1 cellular context compared by ENCODE assay signal in the genomic region with DNA sequence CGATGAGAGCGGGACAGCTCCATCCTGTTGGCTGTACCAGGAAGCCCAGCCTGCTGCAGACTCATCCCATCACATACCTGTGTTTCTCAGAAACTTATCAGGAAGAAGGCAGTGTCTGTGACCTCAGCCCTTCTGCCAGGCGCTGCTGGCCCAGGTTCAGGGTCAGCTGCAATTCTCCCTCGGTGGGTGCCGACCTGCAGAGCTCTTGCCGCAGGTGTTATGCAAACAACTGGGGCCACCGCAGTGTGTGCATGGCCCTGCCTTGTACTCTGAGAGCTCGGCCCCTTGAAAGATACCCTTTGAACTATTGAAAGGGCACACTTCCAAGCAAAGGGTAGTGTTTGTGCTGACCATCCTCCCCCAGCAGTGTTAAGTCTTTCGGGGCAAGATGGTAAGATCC.
A peak's percentile ranks its signal among the peaks of the same experiment; 100 is the strongest.
TF ChIP-seq lines count a peak whose summit lies in the region.

No MANE protein-coding gene starts in this region.

TF ChIP-seq in HepG2, 621 proteins besides CTCF, POLR2A, EP300 and RAD21 (continued from another document and continues in another):
- TF ChIP-seq, protein P1, sequence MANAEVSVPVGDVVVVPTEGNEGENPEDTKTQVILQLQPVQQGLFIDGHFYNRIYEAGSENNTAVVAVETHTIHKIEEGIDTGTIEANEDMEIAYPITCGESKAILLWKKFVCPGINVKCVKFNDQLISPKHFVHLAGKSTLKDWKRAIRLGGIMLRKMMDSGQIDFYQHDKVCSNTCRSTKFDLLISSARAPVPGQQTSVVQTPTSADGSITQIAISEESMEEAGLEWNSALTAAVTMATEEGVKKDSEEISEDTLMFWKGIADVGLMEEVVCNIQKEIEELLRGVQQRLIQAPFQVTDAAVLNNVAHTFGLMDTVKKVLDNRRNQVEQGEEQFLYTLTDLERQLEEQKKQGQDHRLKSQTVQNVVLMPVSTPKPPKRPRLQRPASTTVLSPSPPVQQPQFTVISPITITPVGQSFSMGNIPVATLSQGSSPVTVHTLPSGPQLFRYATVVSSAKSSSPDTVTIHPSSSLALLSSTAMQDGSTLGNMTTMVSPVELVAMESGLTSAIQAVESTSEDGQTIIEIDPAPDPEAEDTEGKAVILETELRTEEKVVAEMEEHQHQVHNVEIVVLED (CRISPR knock-in tag; IDR thresholded peaks at IDR 0.05; ENCODE audit: borderline replicate concordance), result no peak; the same call in 1 of the 2 replicates
- TF ChIP-seq CEBPG (CRISPR knock-in tag; IDR thresholded peaks at IDR 0.05) (peak; percentile 78), ARNTL (CRISPR knock-in tag; IDR thresholded peaks at IDR 0.05) (0 out of 2 replicates have a peak, but pooled peaks have one; percentile 37), NONO (IDR thresholded peaks at IDR 0.05) (no peak), NONO (CRISPR knock-in tag; conservative IDR thresholded peaks at IDR 0.05) (peak; percentile 59; the same call in 1 of the 2 replicates), ZNF629 (CRISPR knock-in tag; conservative IDR thresholded peaks at IDR 0.05) (no peak), ZBTB7B (CRISPR knock-in tag; IDR thresholded peaks at IDR 0.05) (peak; percentile 91), ZNF558 (CRISPR knock-in tag; IDR thresholded peaks at IDR 0.05; ENCODE audit: borderline replicate concordance) (no peak), ATF7 (IDR thresholded peaks at IDR 0.05) (no peak), ATF7 (CRISPR knock-in tag; IDR thresholded peaks at IDR 0.05) (0 out of 2 replicates have a peak, but pooled peaks have one; percentile 60), ZNF484 (CRISPR knock-in tag; IDR thresholded peaks at IDR 0.05; ENCODE audit: borderline replicate concordance, low read depth) (no peak), TOE1 (CRISPR knock-in tag; IDR thresholded peaks at IDR 0.05) (0 out of 2 replicates have a peak, but pooled peaks have one; percentile 36), ZNF839 (CRISPR knock-in tag; IDR thresholded peaks at IDR 0.05; ENCODE audit: borderline replicate concordance) (no peak), POGZ (CRISPR knock-in tag; IDR thresholded peaks at IDR 0.05) (peak; percentile 57), GABPB1 (CRISPR knock-in tag; IDR thresholded peaks at IDR 0.05) (peak; percentile 57), ZNF274 (CRISPR knock-in tag; IDR thresholded peaks at IDR 0.05) (no peak; the same call in 1 of the 2 replicates), RBFOX2 (IDR thresholded peaks at IDR 0.05; ENCODE audit: low read depth, low read length) (no peak), EED (CRISPR knock-in tag; IDR thresholded peaks at IDR 0.05) (no peak; the same call in 1 of the 2 replicates), IRF2 (CRISPR knock-in tag; IDR thresholded peaks at IDR 0.05) (peak; percentile 49; the same call in 1 of the 2 replicates), KLF15 (CRISPR knock-in tag; IDR thresholded peaks at IDR 0.05; ENCODE audit: borderline replicate concordance) (no peak), MIER3 (CRISPR knock-in tag; IDR thresholded peaks at IDR 0.05; ENCODE audit: borderline replicate concordance) (peak; percentile 48; the same call in 1 of the 2 replicates), MIXL1 (CRISPR knock-in tag; IDR thresholded peaks at IDR 0.05) (0 out of 2 replicates have a peak, but pooled peaks have one; percentile 42), GATAD2A (CRISPR knock-in tag; IDR thresholded peaks at IDR 0.05) (peak; percentile 92), RXRB (CRISPR knock-in tag; IDR thresholded peaks at IDR 0.05; ENCODE audit: borderline replicate concordance) (peak; percentile 82), TCF7 (IDR thresholded peaks at IDR 0.05; ENCODE audit: low read depth) (peak; percentile 80), CEBPB (IDR thresholded peaks at IDR 0.05; ENCODE audit: borderline replicate concordance, low read depth, low read length) (peak; percentile 31; the same call in 1 of the 2 replicates), SKI (IDR thresholded peaks at IDR 0.05; ENCODE audit: partially characterized antibody) (peak; percentile 51), ISL2 (CRISPR knock-in tag; IDR thresholded peaks at IDR 0.05) (peak; percentile 74; the same call in 1 of the 2 replicates), GATAD1 (CRISPR knock-in tag; IDR thresholded peaks at IDR 0.05) (peak; percentile 47; the same call in 1 of the 2 replicates), ELF3 (CRISPR knock-in tag; IDR thresholded peaks at IDR 0.05) (peak; percentile 88), KDM4B (CRISPR knock-in tag; IDR thresholded peaks at IDR 0.05) (0 out of 2 replicates have a peak, but pooled peaks have one; percentile 24), NFE2L1 (CRISPR knock-in tag; IDR thresholded peaks at IDR 0.05; ENCODE audit: borderline replicate concordance) (no peak), NR2F1 (CRISPR knock-in tag; IDR thresholded peaks at IDR 0.05) (peak; percentile 53 to 89; a peak in 3 of 4 replicates)
- TF ChIP-seq, protein P2, sequence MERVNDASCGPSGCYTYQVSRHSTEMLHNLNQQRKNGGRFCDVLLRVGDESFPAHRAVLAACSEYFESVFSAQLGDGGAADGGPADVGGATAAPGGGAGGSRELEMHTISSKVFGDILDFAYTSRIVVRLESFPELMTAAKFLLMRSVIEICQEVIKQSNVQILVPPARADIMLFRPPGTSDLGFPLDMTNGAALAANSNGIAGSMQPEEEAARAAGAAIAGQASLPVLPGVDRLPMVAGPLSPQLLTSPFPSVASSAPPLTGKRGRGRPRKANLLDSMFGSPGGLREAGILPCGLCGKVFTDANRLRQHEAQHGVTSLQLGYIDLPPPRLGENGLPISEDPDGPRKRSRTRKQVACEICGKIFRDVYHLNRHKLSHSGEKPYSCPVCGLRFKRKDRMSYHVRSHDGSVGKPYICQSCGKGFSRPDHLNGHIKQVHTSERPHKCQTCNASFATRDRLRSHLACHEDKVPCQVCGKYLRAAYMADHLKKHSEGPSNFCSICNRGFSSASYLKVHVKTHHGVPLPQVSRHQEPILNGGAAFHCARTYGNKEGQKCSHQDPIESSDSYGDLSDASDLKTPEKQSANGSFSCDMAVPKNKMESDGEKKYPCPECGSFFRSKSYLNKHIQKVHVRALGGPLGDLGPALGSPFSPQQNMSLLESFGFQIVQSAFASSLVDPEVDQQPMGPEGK (CRISPR knock-in tag; IDR thresholded peaks at IDR 0.05), result peak; percentile 90
- TF ChIP-seq, protein P3, sequence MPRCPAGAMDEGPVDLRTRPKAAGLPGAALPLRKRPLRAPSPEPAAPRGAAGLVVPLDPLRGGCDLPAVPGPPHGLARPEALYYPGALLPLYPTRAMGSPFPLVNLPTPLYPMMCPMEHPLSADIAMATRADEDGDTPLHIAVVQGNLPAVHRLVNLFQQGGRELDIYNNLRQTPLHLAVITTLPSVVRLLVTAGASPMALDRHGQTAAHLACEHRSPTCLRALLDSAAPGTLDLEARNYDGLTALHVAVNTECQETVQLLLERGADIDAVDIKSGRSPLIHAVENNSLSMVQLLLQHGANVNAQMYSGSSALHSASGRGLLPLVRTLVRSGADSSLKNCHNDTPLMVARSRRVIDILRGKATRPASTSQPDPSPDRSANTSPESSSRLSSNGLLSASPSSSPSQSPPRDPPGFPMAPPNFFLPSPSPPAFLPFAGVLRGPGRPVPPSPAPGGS (CRISPR knock-in tag; IDR thresholded peaks at IDR 0.05), result no peak
- TF ChIP-seq, protein P4, sequence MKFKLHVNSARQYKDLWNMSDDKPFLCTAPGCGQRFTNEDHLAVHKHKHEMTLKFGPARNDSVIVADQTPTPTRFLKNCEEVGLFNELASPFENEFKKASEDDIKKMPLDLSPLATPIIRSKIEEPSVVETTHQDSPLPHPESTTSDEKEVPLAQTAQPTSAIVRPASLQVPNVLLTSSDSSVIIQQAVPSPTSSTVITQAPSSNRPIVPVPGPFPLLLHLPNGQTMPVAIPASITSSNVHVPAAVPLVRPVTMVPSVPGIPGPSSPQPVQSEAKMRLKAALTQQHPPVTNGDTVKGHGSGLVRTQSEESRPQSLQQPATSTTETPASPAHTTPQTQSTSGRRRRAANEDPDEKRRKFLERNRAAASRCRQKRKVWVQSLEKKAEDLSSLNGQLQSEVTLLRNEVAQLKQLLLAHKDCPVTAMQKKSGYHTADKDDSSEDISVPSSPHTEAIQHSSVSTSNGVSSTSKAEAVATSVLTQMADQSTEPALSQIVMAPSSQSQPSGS (CRISPR knock-in tag; IDR thresholded peaks at IDR 0.05), result peak; percentile 70
- TF ChIP-seq, protein P5, sequence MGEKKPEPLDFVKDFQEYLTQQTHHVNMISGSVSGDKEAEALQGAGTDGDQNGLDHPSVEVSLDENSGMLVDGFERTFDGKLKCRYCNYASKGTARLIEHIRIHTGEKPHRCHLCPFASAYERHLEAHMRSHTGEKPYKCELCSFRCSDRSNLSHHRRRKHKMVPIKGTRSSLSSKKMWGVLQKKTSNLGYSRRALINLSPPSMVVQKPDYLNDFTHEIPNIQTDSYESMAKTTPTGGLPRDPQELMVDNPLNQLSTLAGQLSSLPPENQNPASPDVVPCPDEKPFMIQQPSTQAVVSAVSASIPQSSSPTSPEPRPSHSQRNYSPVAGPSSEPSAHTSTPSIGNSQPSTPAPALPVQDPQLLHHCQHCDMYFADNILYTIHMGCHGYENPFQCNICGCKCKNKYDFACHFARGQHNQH (CRISPR knock-in tag; IDR thresholded peaks at IDR 0.05), result peak; percentile 74; the same call in 1 of the 2 replicates
- TF ChIP-seq, protein P6, sequence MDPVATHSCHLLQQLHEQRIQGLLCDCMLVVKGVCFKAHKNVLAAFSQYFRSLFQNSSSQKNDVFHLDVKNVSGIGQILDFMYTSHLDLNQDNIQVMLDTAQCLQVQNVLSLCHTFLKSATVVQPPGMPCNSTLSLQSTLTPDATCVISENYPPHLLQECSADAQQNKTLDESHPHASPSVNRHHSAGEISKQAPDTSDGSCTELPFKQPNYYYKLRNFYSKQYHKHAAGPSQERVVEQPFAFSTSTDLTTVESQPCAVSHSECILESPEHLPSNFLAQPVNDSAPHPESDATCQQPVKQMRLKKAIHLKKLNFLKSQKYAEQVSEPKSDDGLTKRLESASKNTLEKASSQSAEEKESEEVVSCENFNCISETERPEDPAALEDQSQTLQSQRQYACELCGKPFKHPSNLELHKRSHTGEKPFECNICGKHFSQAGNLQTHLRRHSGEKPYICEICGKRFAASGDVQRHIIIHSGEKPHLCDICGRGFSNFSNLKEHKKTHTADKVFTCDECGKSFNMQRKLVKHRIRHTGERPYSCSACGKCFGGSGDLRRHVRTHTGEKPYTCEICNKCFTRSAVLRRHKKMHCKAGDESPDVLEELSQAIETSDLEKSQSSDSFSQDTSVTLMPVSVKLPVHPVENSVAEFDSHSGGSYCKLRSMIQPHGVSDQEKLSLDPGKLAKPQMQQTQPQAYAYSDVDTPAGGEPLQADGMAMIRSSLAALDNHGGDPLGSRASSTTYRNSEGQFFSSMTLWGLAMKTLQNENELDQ (CRISPR knock-in tag; IDR thresholded peaks at IDR 0.05; ENCODE audit: borderline replicate concordance), result no peak
- TF ChIP-seq, protein P7, sequence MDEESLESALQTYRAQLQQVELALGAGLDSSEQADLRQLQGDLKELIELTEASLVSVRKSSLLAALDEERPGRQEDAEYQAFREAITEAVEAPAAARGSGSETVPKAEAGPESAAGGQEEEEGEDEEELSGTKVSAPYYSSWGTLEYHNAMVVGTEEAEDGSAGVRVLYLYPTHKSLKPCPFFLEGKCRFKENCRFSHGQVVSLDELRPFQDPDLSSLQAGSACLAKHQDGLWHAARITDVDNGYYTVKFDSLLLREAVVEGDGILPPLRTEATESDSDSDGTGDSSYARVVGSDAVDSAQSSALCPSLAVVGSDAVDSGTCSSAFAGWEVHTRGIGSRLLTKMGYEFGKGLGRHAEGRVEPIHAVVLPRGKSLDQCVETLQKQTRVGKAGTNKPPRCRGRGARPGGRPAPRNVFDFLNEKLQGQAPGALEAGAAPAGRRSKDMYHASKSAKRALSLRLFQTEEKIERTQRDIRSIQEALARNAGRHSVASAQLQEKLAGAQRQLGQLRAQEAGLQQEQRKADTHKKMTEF (CRISPR knock-in tag; IDR thresholded peaks at IDR 0.05), result peak; percentile 72; the same call in 1 of the 2 replicates
- TF ChIP-seq, protein P8, sequence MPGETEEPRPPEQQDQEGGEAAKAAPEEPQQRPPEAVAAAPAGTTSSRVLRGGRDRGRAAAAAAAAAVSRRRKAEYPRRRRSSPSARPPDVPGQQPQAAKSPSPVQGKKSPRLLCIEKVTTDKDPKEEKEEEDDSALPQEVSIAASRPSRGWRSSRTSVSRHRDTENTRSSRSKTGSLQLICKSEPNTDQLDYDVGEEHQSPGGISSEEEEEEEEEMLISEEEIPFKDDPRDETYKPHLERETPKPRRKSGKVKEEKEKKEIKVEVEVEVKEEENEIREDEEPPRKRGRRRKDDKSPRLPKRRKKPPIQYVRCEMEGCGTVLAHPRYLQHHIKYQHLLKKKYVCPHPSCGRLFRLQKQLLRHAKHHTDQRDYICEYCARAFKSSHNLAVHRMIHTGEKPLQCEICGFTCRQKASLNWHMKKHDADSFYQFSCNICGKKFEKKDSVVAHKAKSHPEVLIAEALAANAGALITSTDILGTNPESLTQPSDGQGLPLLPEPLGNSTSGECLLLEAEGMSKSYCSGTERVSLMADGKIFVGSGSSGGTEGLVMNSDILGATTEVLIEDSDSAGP (CRISPR knock-in tag; IDR thresholded peaks at IDR 0.05; ENCODE audit: borderline replicate concordance), result peak; percentile 62; the same call in 1 of the 2 replicates
- TF ChIP-seq, protein P9, sequence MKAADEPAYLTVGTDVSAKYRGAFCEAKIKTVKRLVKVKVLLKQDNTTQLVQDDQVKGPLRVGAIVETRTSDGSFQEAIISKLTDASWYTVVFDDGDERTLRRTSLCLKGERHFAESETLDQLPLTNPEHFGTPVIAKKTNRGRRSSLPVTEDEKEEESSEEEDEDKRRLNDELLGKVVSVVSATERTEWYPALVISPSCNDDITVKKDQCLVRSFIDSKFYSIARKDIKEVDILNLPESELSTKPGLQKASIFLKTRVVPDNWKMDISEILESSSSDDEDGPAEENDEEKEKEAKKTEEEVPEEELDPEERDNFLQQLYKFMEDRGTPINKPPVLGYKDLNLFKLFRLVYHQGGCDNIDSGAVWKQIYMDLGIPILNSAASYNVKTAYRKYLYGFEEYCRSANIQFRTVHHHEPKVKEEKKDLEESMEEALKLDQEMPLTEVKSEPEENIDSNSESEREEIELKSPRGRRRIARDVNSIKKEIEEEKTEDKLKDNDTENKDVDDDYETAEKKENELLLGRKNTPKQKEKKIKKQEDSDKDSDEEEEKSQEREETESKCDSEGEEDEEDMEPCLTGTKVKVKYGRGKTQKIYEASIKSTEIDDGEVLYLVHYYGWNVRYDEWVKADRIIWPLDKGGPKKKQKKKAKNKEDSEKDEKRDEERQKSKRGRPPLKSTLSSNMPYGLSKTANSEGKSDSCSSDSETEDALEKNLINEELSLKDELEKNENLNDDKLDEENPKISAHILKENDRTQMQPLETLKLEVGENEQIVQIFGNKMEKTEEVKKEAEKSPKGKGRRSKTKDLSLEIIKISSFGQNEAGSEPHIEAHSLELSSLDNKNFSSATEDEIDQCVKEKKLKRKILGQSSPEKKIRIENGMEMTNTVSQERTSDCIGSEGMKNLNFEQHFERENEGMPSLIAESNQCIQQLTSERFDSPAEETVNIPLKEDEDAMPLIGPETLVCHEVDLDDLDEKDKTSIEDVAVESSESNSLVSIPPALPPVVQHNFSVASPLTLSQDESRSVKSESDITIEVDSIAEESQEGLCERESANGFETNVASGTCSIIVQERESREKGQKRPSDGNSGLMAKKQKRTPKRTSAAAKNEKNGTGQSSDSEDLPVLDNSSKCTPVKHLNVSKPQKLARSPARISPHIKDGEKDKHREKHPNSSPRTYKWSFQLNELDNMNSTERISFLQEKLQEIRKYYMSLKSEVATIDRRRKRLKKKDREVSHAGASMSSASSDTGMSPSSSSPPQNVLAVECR (CRISPR knock-in tag; IDR thresholded peaks at IDR 0.05; ENCODE audit: borderline replicate concordance), result peak; percentile 45; the same call in 1 of the 2 replicates
